ENCODE assay signal across 23 cellular contexts in the genomic region with DNA sequence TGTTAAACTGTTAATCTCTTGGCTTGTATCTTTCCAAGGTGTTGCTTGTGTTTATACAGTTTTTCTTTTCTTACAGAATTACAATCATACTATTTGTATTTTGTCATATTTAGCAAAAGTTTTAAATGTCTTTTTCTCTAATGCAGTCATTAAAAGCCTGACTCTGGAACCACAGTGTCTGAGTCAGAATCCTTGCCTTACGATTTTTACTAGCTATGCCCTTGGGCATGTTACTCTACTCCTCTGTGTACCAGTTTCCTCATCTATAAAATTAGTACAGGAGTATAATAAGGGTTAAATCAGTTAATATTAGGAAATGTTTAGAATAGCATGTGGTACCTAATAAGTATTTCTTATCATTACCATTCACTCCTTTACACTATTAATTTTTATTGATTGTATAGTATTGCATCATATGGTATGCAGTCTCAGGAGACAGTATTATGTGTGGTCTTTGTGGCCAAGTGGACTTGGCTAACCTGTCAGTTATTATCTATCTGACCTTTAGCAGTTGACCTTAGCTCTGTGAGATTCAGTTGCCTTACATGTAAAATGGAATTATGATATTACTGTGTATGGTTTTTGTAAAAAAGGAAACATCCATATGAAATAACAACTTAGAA.
A peak's percentile ranks its signal among the peaks of the same experiment; 100 is the strongest.
DNase-seq lines count a peak whose midpoint lies in the region; ATAC-seq, FAIRE-seq and TF ChIP-seq lines count a peak whose summit lies in the region.
"Had no signal": no experiment of that assay in that cellular context is flagged by ENCODE, and none has a peak within 500 bp of the region (broad histone marks: within the 10 kb centered on the region; RNA-seq: fewer than 3 reads in every experiment).

No MANE protein-coding gene starts in this region.

- peaks cover 5 to 11% of the 10 kb centered on the region in 2 donors for H3K36me3 Mint-ChIP-seq in activated T-cell treated with anti-CD3 and anti-CD28 coated beads, Interleukin-2, amount 50 U/mL, for 72 hours (ENCODE audit: insufficient read depth in 2 of 2)
- H3K36me3 Mint-ChIP-seq in CD14-positive monocyte, result peaks cover 2 to 13% of the 10 kb centered on the region in 2 donors
- H3K36me3 Mint-ChIP-seq in activated naive CD8-positive, alpha-beta T cell treated with anti-CD3 and anti-CD28 coated beads for 36 hours, result peaks cover 36% of the 10 kb centered on the region
- H3K36me3 Mint-ChIP-seq: natural killer cell had no signal

- no peak for TF ChIP-seq EP300 in HepG2 (IDR thresholded peaks at IDR 0.05; ENCODE audit: low read depth in 2 of 2, low read length in 2 of 2)
- TF ChIP-seq EP300 in HepG2 (CRISPR knock-in tag; IDR thresholded peaks at IDR 0.05; ENCODE audit: borderline replicate concordance), result no peak

- DNase-seq in HepG2 (ENCODE audit: low spot score) (no peak), right lobe of liver (no peak), NCI-H460 (ENCODE audit: extremely low read depth, low read depth) (peak; percentile 6), epithelial cell of esophagus (ENCODE audit: low read depth) (peak; percentile 53), CD14-positive monocyte (ENCODE audit: low spot score) (no peak)
- no peak for DNase-seq in activated T-cell treated with anti-CD3 and anti-CD28 coated beads, Interleukin-2, amount 50 U/mL, for 72 hours
- no peak for DNase-seq in stimulated activated CD4-positive, alpha-beta T cell treated with anti-CD3 and anti-CD28 coated beads, Interleukin-2, amount 100 ng/mL, for 24 hours
- no peak for DNase-seq in activated naive CD8-positive, alpha-beta T cell treated with anti-CD3 and anti-CD28 coated beads for 36 hours
- DNase-seq: activated CD4-positive, alpha-beta T cell treated with anti-CD3 and anti-CD28 coated beads, Interleukin-2, amount 50 U/mL, for 4 hours; activated CD8-positive, alpha-beta memory T cell treated with anti-CD3 and anti-CD28 coated beads, Interleukin-2, amount 50 U/mL, for 4 hours; immature natural killer cell; Kasumi-1; left lung; midbrain; natural killer cell; NCI-H510A treated with DMSO at 0.1 percent for 48 hours; stimulated activated CD4-positive, alpha-beta T cell treated with anti-CD3 and anti-CD28 coated beads, Interleukin-4, amount 100 ng/mL, for 4 hours; tibial artery had no signal

- TF ChIP-seq POLR2A in HepG2 (IDR thresholded peaks at IDR 0.05; ENCODE audit: insufficient read depth in 1 of 2, low read depth in 2 of 2, low read length in 2 of 2), result no peak
- TF ChIP-seq POLR2A in right lobe of liver (IDR thresholded peaks at IDR 0.05), result no peak

- no peak for TF ChIP-seq RAD21 in HepG2 (CRISPR knock-in tag; IDR thresholded peaks at IDR 0.05)

- intact Hi-C loops in HepG2 (cut with micrococcal nuclease; ENCODE audit: unreplicated experiment) (no loop called here), right lobe of liver (cut with DNase I) (no loop called here), CD14-positive monocyte (cut with micrococcal nuclease) (no loop called here)

- H3K27ac Mint-ChIP-seq in activated T-cell treated with anti-CD3 and anti-CD28 coated beads, Interleukin-2, amount 50 U/mL, for 72 hours, result no peak overlapping the region
- H3K27ac Mint-ChIP-seq in CD14-positive monocyte, result no peak overlapping the region
- H3K27ac Mint-ChIP-seq in activated naive CD8-positive, alpha-beta T cell treated with anti-CD3 and anti-CD28 coated beads for 36 hours, result no peak overlapping the region
- H3K27ac Mint-ChIP-seq: immature natural killer cell; natural killer cell; stimulated activated naive CD8-positive, alpha-beta T cell treated with anti-CD3 and anti-CD28 coated beads, Interleukin-15, Interleukin-2, amounts not matched to agents 100 ng/mL and 50 ng/mL, for 24 hours; T-helper 2 cell treated with Interferon-gamma antibody and Interleukin-4, amounts not matched to agents 5 μg/mL and 100 μg/mL, for 36 hours had no signal

- CTCF ChIA-PET in HepG2 (lab: Yijun Ruan, JAX; ENCODE audit: low intra/inter-chr PET ratio, low total read pairs), result no interaction called here

- H3K36me3 ChIP-seq in HepG2 (replicated peaks in 1 of 2; ENCODE audit: control insufficient read depth in 1 of 2, insufficient read depth in 2 of 2, low read length in 2 of 2) (no peaks in the 10 kb centered on the region), right lobe of liver (no peaks in the 10 kb centered on the region)
- H3K36me3 ChIP-seq: cardiac muscle cell had no signal

- ATAC-seq in HepG2, result no peak
- ATAC-seq in right lobe of liver, result no peak
- ATAC-seq in activated T-cell treated with anti-CD3 and anti-CD28 coated beads, Interleukin-2, amount 50 U/mL, for 72 hours (replicated peaks in 1 of 2), result no peak
- ATAC-seq: left lung, natural killer cell had no signal

- no peaks in the 10 kb centered on the region for H4K20me1 ChIP-seq in HepG2 (ENCODE audit: insufficient read depth, low read length)
- H4K20me1 ChIP-seq: BLaER1 treated with 17β-estradiol and CSF1 and Interleukin-3, amounts not matched to agents 10 nM and 100 nM had no signal

- no peaks in the 10 kb centered on the region for H3K9me3 Mint-ChIP-seq in activated T-cell treated with anti-CD3 and anti-CD28 coated beads, Interleukin-2, amount 50 U/mL, for 72 hours
- peaks cover 0 to 7% (median 3%) of the 10 kb centered on the region in 7 donors for H3K9me3 Mint-ChIP-seq in CD14-positive monocyte
- H3K9me3 Mint-ChIP-seq in activated naive CD8-positive, alpha-beta T cell treated with anti-CD3 and anti-CD28 coated beads for 36 hours, result peaks cover 3% of the 10 kb centered on the region
- H3K9me3 Mint-ChIP-seq: natural killer cell had no signal

- H3K9ac ChIP-seq in HepG2 (ENCODE audit: insufficient read depth, low read depth, low read length), result no peak overlapping the region
- H3K9ac ChIP-seq: BLaER1 treated with 17β-estradiol and CSF1 and Interleukin-3, amounts not matched to agents 10 nM and 100 nM had no signal

- POLR2A ChIA-PET in HepG2 (lab: Yijun Ruan, JAX), result no interaction called here

- FAIRE-seq in HepG2 (lab: Jason Lieb, UNC), result no peak

- BruUV-seq in HepG2 (replicated peaks; lab: Mats Ljungman, UMichigan), result no TSS peak

- H3K4me1 ChIP-seq in HepG2 (ENCODE audit: insufficient read depth, low read length), result no peaks in the 10 kb centered on the region
- H3K4me1 ChIP-seq in right lobe of liver, result no peaks in the 10 kb centered on the region
- H3K4me1 ChIP-seq: BLaER1 treated with 17β-estradiol and CSF1 and Interleukin-3, amounts not matched to agents 10 nM and 100 nM; left lung; tibial artery had no signal

- H3K27me3 ChIP-seq in HepG2 (ENCODE audit: control insufficient read depth in 1 of 2, insufficient read depth in 2 of 2, low read length in 2 of 2) (no peaks in the 10 kb centered on the region), right lobe of liver (no peaks in the 10 kb centered on the region)
- H3K27me3 ChIP-seq: BLaER1 treated with 17β-estradiol and CSF1 and Interleukin-3, amounts not matched to agents 10 nM and 100 nM; cardiac muscle cell; hepatocyte; left lung; tibial artery had no signal

- H3K4me3 ChIP-seq in HepG2 (replicated peaks in 1 of 3; ENCODE audit: insufficient read depth in 1 of 3, low read depth in 2 of 3, low read length in 3 of 3) (no peak overlapping the region), right lobe of liver (no peak overlapping the region), epithelial cell of esophagus (ENCODE audit: low read length) (no peak overlapping the region)
- H3K4me3 ChIP-seq: BLaER1 treated with 17β-estradiol and CSF1 and Interleukin-3, amounts not matched to agents 10 nM and 100 nM; cardiac muscle cell; hepatocyte; left lung; tibial artery had no signal

- H3K9me3 ChIP-seq in HepG2 (ENCODE audit: low read length), result no peaks in the 10 kb centered on the region
- H3K9me3 ChIP-seq in right lobe of liver, result no peaks in the 10 kb centered on the region
- H3K9me3 ChIP-seq: left lung, tibial artery had no signal

- 97% methylated on average over 1 of the region's 1 CpG for WGBS in HepG2 (ENCODE audit: low lambda C conversion rate)
- 76% methylated on average over 1 of the region's 1 CpG for WGBS in right lobe of liver (ENCODE audit: insufficient coverage, low coverage, low lambda C conversion rate, missing lambda C conversion rate)

- no peaks in the 10 kb centered on the region for H3K79me2 ChIP-seq in HepG2 (ENCODE audit: insufficient read depth, low read length)

- no peak overlapping the region for H3K4me2 ChIP-seq in HepG2 (ENCODE audit: low read depth, low read length)
- H3K4me2 ChIP-seq: BLaER1 treated with 17β-estradiol and CSF1 and Interleukin-3, amounts not matched to agents 10 nM and 100 nM; hepatocyte had no signal

- in situ Hi-C loops in HepG2 (cut with HindIII; ENCODE audit: extremely low pct_ligation_motif_present, low pct_unique_long_range_greater_than_20kb), result no loop called here

- H3K4me1 Mint-ChIP-seq in activated T-cell treated with anti-CD3 and anti-CD28 coated beads, Interleukin-2, amount 50 U/mL, for 72 hours (ENCODE audit: low read depth), result no peaks in the 10 kb centered on the region
- no peaks in the 10 kb centered on the region for H3K4me1 Mint-ChIP-seq in CD14-positive monocyte
- peaks cover 4% of the 10 kb centered on the region for H3K4me1 Mint-ChIP-seq in activated naive CD8-positive, alpha-beta T cell treated with anti-CD3 and anti-CD28 coated beads for 36 hours
- H3K4me1 Mint-ChIP-seq: natural killer cell had no signal

- no peaks in the 10 kb centered on the region for H3K27me3 Mint-ChIP-seq in activated T-cell treated with anti-CD3 and anti-CD28 coated beads, Interleukin-2, amount 50 U/mL, for 72 hours (ENCODE audit: low read depth)
- peaks cover 0 to 2% (median 0%) of the 10 kb centered on the region in 3 donors for H3K27me3 Mint-ChIP-seq in CD14-positive monocyte (ENCODE audit: low read depth in 3 of 3)
- H3K27me3 Mint-ChIP-seq in activated naive CD8-positive, alpha-beta T cell treated with anti-CD3 and anti-CD28 coated beads for 36 hours, result no peaks in the 10 kb centered on the region
- H3K27me3 Mint-ChIP-seq: stimulated activated naive CD8-positive, alpha-beta T cell treated with anti-CD3 and anti-CD28 coated beads, Interleukin-15, Interleukin-2, amounts not matched to agents 100 ng/mL and 50 ng/mL, for 24 hours had no signal

- H3K27ac ChIP-seq in HepG2 (ENCODE audit: extremely low read length, insufficient read depth, low read length) (no peak overlapping the region), right lobe of liver (no peak overlapping the region)
- H3K27ac ChIP-seq: BLaER1 treated with 17β-estradiol and CSF1 and Interleukin-3, amounts not matched to agents 10 nM and 100 nM; cardiac muscle cell; hepatocyte; left lung; tibial artery had no signal

- no peak overlapping the region for H2AFZ ChIP-seq in HepG2 (ENCODE audit: low read length)
- H2AFZ ChIP-seq: hepatocyte had no signal

- TF ChIP-seq CTCF in HepG2 (CRISPR knock-in tag; IDR thresholded peaks at IDR 0.05) (no peak), right lobe of liver (IDR thresholded peaks at IDR 0.05) (no peak), epithelial cell of esophagus (IDR thresholded peaks at IDR 0.05; ENCODE audit: insufficient read depth, low read depth, low read length, missing control alignments) (no peak), CD14-positive monocyte (IDR thresholded peaks at IDR 0.05) (no peak)

- no peak overlapping the region for H3K4me3 Mint-ChIP-seq in activated T-cell treated with anti-CD3 and anti-CD28 coated beads, Interleukin-2, amount 50 U/mL, for 72 hours
- H3K4me3 Mint-ChIP-seq in CD14-positive monocyte, result no peak overlapping the region
- H3K4me3 Mint-ChIP-seq in activated naive CD8-positive, alpha-beta T cell treated with anti-CD3 and anti-CD28 coated beads for 36 hours, result no peak overlapping the region
- H3K4me3 Mint-ChIP-seq: immature natural killer cell; natural killer cell; stimulated activated naive CD8-positive, alpha-beta T cell treated with anti-CD3 and anti-CD28 coated beads, Interleukin-15, Interleukin-2, amounts not matched to agents 100 ng/mL and 50 ng/mL, for 24 hours; T-helper 2 cell treated with Interferon-gamma antibody and Interleukin-4, amounts not matched to agents 5 μg/mL and 100 μg/mL, for 36 hours had no signal

Comparison
In these comparisons a context has a peak if more than half of its experiments do, and no peak if none do; other contexts are left out.
1. DNase-seq: peak in NCI-H460 (single experiment) and epithelial cell of esophagus (single experiment); none in HepG2 (single experiment), right lobe of liver (0 of 3), activated T-cell treated with anti-CD3 and anti-CD28 coated beads, Interleukin-2, amount 50 U/mL, for 72 hours (0 of 2), stimulated activated CD4-positive, alpha-beta T cell treated with anti-CD3 and anti-CD28 coated beads, Interleukin-2, amount 100 ng/mL, for 24 hours (0 of 2), CD14-positive monocyte (single experiment) and activated naive CD8-positive, alpha-beta T cell treated with anti-CD3 and anti-CD28 coated beads for 36 hours (single experiment).